Comparison of ENCODE assay signal across 19 cellular contexts in the genomic region with DNA sequence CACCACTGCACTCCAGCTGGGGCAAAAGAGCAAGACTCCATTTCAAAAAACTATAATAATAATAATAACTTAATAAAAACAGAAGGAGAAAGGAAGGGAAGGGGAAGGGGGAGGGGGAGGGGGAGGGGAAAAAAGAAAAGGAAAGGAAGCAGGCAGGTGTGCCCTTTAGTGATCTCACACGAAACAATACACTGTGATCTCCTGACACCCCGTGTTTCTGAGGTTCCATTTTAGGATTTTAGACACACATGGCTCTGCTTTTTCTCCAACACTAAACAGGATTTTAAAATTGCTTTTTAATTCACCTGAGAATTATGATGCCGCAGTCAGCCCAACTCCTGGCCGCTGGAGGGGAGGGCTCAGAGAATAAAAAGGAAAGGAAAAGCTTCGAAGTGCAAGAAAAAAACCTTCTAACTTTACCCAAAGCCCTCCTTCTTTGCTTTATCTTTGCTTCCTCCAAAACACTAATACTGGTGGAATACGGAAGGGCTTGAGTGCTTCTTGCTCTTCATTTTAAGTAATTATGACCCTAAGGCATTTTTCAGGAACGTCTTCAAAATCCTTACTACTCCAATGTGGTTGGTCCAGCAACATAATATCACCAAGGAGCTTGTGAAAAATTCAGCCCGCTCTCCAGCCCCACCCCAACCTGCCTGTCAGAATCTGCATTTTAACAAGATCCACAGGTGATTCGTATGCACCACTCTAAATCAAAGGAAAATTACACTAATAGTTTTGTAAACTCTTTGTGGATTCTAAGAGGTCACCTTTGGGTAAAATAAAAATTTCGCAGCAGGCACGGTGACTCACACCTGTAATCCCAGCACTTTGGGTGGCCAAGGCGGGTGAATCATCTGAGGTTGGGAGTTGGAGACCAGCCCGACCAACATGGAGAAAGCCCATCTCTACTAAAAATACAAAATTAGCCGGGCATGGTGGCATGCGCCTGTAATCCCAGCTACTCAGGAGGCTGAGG.
DNase-seq lines count a peak whose midpoint lies in the region; ATAC-seq and TF ChIP-seq lines count a peak whose summit lies in the region.
"Had no signal": no experiment of that assay in that cellular context is flagged by ENCODE, and none has a peak within 500 bp of the region (broad histone marks: within the 10 kb centered on the region; RNA-seq: fewer than 3 reads in every experiment).

No MANE protein-coding gene starts in this region.

- H3K36me3 ChIP-seq in HCT116 (ENCODE audit: control insufficient read depth in 1 of 2, insufficient read depth in 2 of 2, low read length in 2 of 2) (peaks cover 0 to 4% of the 10 kb centered on the region in 2 experiments; a peak in 1 of 4 replicates), esophagus (ENCODE audit: control insufficient read depth in 2 of 2, insufficient read depth in 2 of 2, low read length in 1 of 2) (no peaks in the 10 kb centered on the region), smooth muscle cell (ENCODE audit: low read depth) (peaks cover 8% of the 10 kb centered on the region)
- H3K36me3 ChIP-seq: gastroesophageal sphincter had no signal

- H3K9me2 ChIP-seq in HCT116 (ENCODE audit: insufficient read depth), result no peaks in the 10 kb centered on the region

- no peaks in the 10 kb centered on the region for H3K9me3 ChIP-seq in HCT116 (ENCODE audit: control insufficient read depth in 1 of 2, insufficient read depth in 1 of 2, low read depth in 1 of 2, low read length in 2 of 2)
- peaks cover 0 to 5% of the 10 kb centered on the region in 2 donors for H3K9me3 ChIP-seq in esophagus (ENCODE audit: control insufficient read depth in 2 of 2, insufficient read depth in 1 of 2, low read depth in 1 of 2, low read length in 1 of 2)
- H3K9me3 ChIP-seq in smooth muscle cell (replicated peaks; ENCODE audit: low read depth), result no peaks in the 10 kb centered on the region
- H3K9me3 ChIP-seq: gastroesophageal sphincter had no signal

- H2AFZ ChIP-seq in HCT116 (ENCODE audit: low read depth, low read length, poor library complexity, severe bottlenecking) (no peak overlapping the region), smooth muscle cell (ENCODE audit: low read depth) (no peak overlapping the region)
- H2AFZ ChIP-seq: parathyroid adenoma had no signal

- H3K9ac ChIP-seq in HCT116 (ENCODE audit: low read length), result peak overlapping the region; percentile 54
- no peak overlapping the region for H3K9ac ChIP-seq in smooth muscle cell (ENCODE audit: low read depth)
- H3K9ac ChIP-seq: parathyroid adenoma had no signal

- peak overlapping the region; percentile 8 to 44 for H3K4me3 ChIP-seq in HCT116 (replicated peaks in 1 of 2; ENCODE audit: low read depth in 1 of 2, low read length in 2 of 2)
- H3K4me3 ChIP-seq in esophagus (ENCODE audit: low read depth in 1 of 2, low read length in 2 of 2), result no peak overlapping the region
- no peak overlapping the region for H3K4me3 ChIP-seq in smooth muscle cell
- H3K4me3 ChIP-seq: gastroesophageal sphincter had no signal

- CTCF ChIA-PET in HCT116 (lab: Charles Lee), result no interaction called here

- H3K4me2 ChIP-seq in HCT116 (ENCODE audit: low read length), result peak overlapping the region; percentile 80
- H3K4me2 ChIP-seq in smooth muscle cell, result no peak overlapping the region

- intact Hi-C loops in HCT116 (cut with micrococcal nuclease) (loop anchor here (5.0 kb wide), 1 partner anchor 67 kb away; a partner anchor contains a TSS), left colon (cut with DNase I, micrococcal nuclease) (no loop called here)

- TF ChIP-seq CTCF in HCT116 (IDR thresholded peaks at IDR 0.05 in 2 of 3, conservative IDR thresholded peaks at IDR 0.05 in 1 of 3; ENCODE audit: borderline replicate concordance in 1 of 3, insufficient read depth in 1 of 3, low read depth in 2 of 3, low read length in 2 of 3) (no peak), smooth muscle cell (IDR thresholded peaks at IDR 0.05; ENCODE audit: borderline replicate concordance, insufficient read depth, poor library complexity, severe bottlenecking) (no peak)

- BruUV-seq in HCT116 (replicated peaks; lab: Mats Ljungman, UMichigan), result no TSS peak

- H3K4me1 ChIP-seq in HCT116 (ENCODE audit: control insufficient read depth in 1 of 2, insufficient read depth in 2 of 2, low read length in 2 of 2) (peaks cover 37 to 46% of the 10 kb centered on the region in 2 experiments), esophagus (ENCODE audit: control insufficient read depth in 2 of 2, insufficient read depth in 2 of 2, low read length in 1 of 2) (no peaks in the 10 kb centered on the region), smooth muscle cell (ENCODE audit: low read depth) (peaks cover 24% of the 10 kb centered on the region)
- H3K4me1 ChIP-seq: gastroesophageal sphincter, parathyroid adenoma had no signal

- TF ChIP-seq RAD21 in HCT116 (IDR thresholded peaks at IDR 0.05; ENCODE audit: low read depth), result no peak

- no peak for TF ChIP-seq POLR2A in HCT116 (IDR thresholded peaks at IDR 0.05; ENCODE audit: borderline replicate concordance, extremely low read depth, insufficient read depth, insufficient read length)

- no peaks in the 10 kb centered on the region for H3K27me3 ChIP-seq in HCT116 (ENCODE audit: insufficient read depth, low read length)
- H3K27me3 ChIP-seq in esophagus (ENCODE audit: control insufficient read depth in 1 of 2, insufficient read depth in 2 of 2, low read length in 2 of 2), result no peaks in the 10 kb centered on the region
- H3K27me3 ChIP-seq in smooth muscle cell (ENCODE audit: low read depth), result no peaks in the 10 kb centered on the region
- H3K27me3 ChIP-seq: gastroesophageal sphincter had no signal

- peak; percentile 71 for DNase-seq in HCT116 (ENCODE audit: low read depth, low spot score)
- peak; percentile 76 for DNase-seq in RPMI7951 (ENCODE audit: low read depth)
- no peak for DNase-seq in smooth muscle cell (lab: John Stamatoyannopoulos, UW; ENCODE audit: unreplicated experiment)
- no peak for DNase-seq in NCI-H510A treated with DMSO at 0.1 percent for 48 hours (lab: John Stamatoyannopoulos, UW)
- DNase-seq in left colon, result no peak
- DNase-seq in hepatic stellate cell (ENCODE audit: low spot score), result no peak
- DNase-seq: activated naive CD4-positive, alpha-beta T cell treated with Interleukin-2 at 50 U/mL for 16 hours; CD4-positive, CD25-positive, alpha-beta regulatory T cell; DND-41; effector CD8-positive, alpha-beta T cell; Karpas-422; NCI-H524; stimulated activated CD4-positive, alpha-beta T cell treated with anti-CD3 and anti-CD28 coated beads, Interleukin-12 subunit alpha, Interleukin-12 subunit beta, amount 100 ng/mL, for 4 hours; substantia nigra; T-helper 17 cell had no signal

- WGBS in esophagus, 2 donors, result 63 to 69% methylated on average over 15 of the region's 15 CpGs
- WGBS in smooth muscle cell (ENCODE audit: low lambda C conversion rate), result 74% methylated on average over 15 of the region's 15 CpGs

- peaks cover 25% of the 10 kb centered on the region for H3K79me2 ChIP-seq in HCT116 (ENCODE audit: insufficient read depth, low read length)
- H3K79me2 ChIP-seq in smooth muscle cell (ENCODE audit: low read depth), result peaks cover 89% of the 10 kb centered on the region
- H3K79me2 ChIP-seq: parathyroid adenoma had no signal

- POLR2A ChIA-PET in HCT116 (lab: Charles Lee), result no interaction called here

- peaks cover 5% of the 10 kb centered on the region; the same call in 1 of the 2 replicates for H4K20me1 ChIP-seq in HCT116 (ENCODE audit: insufficient read depth)
- peaks cover 98% of the 10 kb centered on the region for H4K20me1 ChIP-seq in smooth muscle cell (ENCODE audit: low read depth)

- RAD21 ChIA-PET in HCT116 (lab: Charles Lee; ENCODE audit: low non-redundant PET in 1 of 2, low total read pairs in 2 of 2, uncharacterized antibody in 2 of 2, unreplicated experiment in 2 of 2), result no interaction called here

- ATAC-seq in HCT116 (peak; percentile 86), left colon (no peak), GM19463 (IDR thresholded peaks at IDR 0.05; ENCODE audit: unreplicated experiment) (no peak)
- ATAC-seq: gastroesophageal sphincter, T-helper 17 cell had no signal

- peaks cover 4% of the 10 kb centered on the region for H3F3A ChIP-seq in smooth muscle cell (ENCODE audit: low read depth)

- H3K27ac ChIP-seq in HCT116 (ENCODE audit: low read depth, low read length) (peak overlapping the region; percentile 77), esophagus (ENCODE audit: low read depth in 2 of 2, low read length in 1 of 2) (peak overlapping the region; percentile 67 to 71), smooth muscle cell (ENCODE audit: low read depth) (peak overlapping the region; percentile 4)
- H3K27ac ChIP-seq: parathyroid adenoma had no signal

TF ChIP-seq in HCT116, 20 proteins besides CTCF, POLR2A, EP300 and RAD21 (continues in another document):
- peak; percentile 79; the same call in 1 of the 2 replicates for TF ChIP-seq CBX3 (IDR thresholded peaks at IDR 0.05; ENCODE audit: low read depth)
- no peak for TF ChIP-seq EZH2 (IDR thresholded peaks at IDR 0.05)
- TF ChIP-seq SRF (IDR thresholded peaks at IDR 0.05; ENCODE audit: low read depth), result no peak
- TF ChIP-seq EZH2phosphoT487 (IDR thresholded peaks at IDR 0.05; ENCODE audit: borderline replicate concordance), result no peak
- TF ChIP-seq EGR1 (IDR thresholded peaks at IDR 0.05; ENCODE audit: low read depth), result no peak
- TF ChIP-seq FOSL1 (IDR thresholded peaks at IDR 0.05; ENCODE audit: low read depth), result peak; percentile 89
- TF ChIP-seq ELF1 (IDR thresholded peaks at IDR 0.05; ENCODE audit: borderline replicate concordance, low read depth), result no peak
- peak; percentile 80 for TF ChIP-seq SP1 (IDR thresholded peaks at IDR 0.05; ENCODE audit: low read depth)
- no peak for TF ChIP-seq ZNF274 (IDR thresholded peaks at IDR 0.05; ENCODE audit: low read depth, low read length)

Comparison
In these comparisons a context has a peak if more than half of its experiments do, and no peak if none do; other contexts are left out.
1. DNase-seq: peak in HCT116 (single experiment) and RPMI7951 (single experiment); none in smooth muscle cell (single experiment), NCI-H510A treated with DMSO at 0.1 percent for 48 hours (single experiment), left colon (0 of 2) and hepatic stellate cell (single experiment).
2. H3K27ac ChIP-seq: peak in every context shown above with its lines; median percentile 77 in HCT116; 69 in esophagus; 4 in smooth muscle cell.
3. H3K4me3 ChIP-seq: peak in HCT116 (2 of 2); none in esophagus (0 of 2) and smooth muscle cell (single experiment).